Comparison of ENCODE assay signal across 13 cellular contexts in the genomic region with DNA sequence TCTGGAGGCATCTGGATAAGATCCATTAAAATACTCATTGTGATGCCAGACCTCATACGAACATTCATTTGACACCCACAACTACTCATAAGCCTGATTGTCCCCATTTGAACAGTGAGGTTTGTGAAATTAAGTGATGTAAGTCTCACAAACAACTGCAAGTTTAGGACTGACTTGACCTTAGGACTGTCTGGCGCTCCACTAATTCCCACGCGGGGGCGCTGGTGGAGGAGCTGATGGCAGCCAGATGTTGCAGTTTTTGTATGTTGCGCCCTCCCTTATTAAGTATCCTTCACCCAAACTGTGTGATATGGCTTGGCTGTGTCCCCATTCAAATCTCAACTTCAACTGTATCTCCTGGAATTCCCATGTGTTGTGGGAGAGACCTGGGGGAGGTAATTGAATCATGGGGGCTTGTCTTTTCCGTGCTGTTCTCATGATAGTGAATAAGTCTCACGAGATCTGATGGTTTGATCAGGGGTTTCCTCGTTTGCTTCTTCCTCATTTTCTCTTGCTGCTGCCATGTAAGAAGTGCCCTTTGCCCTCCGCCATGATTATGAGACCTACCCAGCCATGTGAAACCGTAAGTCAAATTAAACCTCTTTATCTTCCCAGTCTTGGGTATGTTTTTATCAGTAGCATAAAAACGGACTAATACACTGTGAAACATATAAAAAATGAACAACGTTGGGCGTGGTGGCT. TPM values are rescaled to one million over a fixed set of nuclear protein-coding genes. Genes with fewer than 3 reads are reported as not detected.
DNase-seq lines count a peak whose midpoint lies in the region; ATAC-seq and TF ChIP-seq lines count a peak whose summit lies in the region.
"Had no signal": no experiment of that assay in that cellular context is flagged by ENCODE, and none has a peak within 500 bp of the region (broad histone marks: within the 10 kb centered on the region; RNA-seq: fewer than 3 reads in every experiment).

No MANE protein-coding gene starts in this region.

- CTCF ChIA-PET in WTC11 (lab: Charles Lee) = interaction anchor here (0.6 to 3.7 kb wide), 13 partner anchors 8 to 418 kb away, joined by 3 to 21 read pairs (median 7); partner anchors contain the start of gene BAG3

- H3K4me1 ChIP-seq in foreskin keratinocyte = no peaks in the 10 kb centered on the region

- no peak overlapping the region for H3K4me3 Mint-ChIP-seq in WTC11

- TF ChIP-seq CTCF in WTC11 (IDR thresholded peaks at IDR 0.05) (no peak), foreskin keratinocyte (conservative IDR thresholded peaks at IDR 0.05) (peak; percentile 46)

- no peak overlapping the region for H3K27ac ChIP-seq in foreskin keratinocyte
- H3K27ac ChIP-seq: RWPE1 had no signal

- no peak overlapping the region for H3K27ac Mint-ChIP-seq in activated naive CD4-positive, alpha-beta T cell treated with anti-CD3 and anti-CD28 coated beads, Interleukin-2, amount 50 U/mL, for 72 hours
- H3K27ac Mint-ChIP-seq in WTC11 = no peak overlapping the region

- no peaks in the 10 kb centered on the region for H3K36me3 Mint-ChIP-seq in activated naive CD4-positive, alpha-beta T cell treated with anti-CD3 and anti-CD28 coated beads, Interleukin-2, amount 50 U/mL, for 72 hours
- H3K36me3 Mint-ChIP-seq in WTC11 = no peaks in the 10 kb centered on the region

- H3K27me3 ChIP-seq in foreskin keratinocyte = no peaks in the 10 kb centered on the region

- POLR2A ChIA-PET in WTC11 (lab: Charles Lee) = no interaction called here

- H3K27me3 Mint-ChIP-seq in WTC11 (ENCODE audit: low read depth) = no peaks in the 10 kb centered on the region

- peak; percentile 18 for DNase-seq in activated naive CD4-positive, alpha-beta T cell treated with Interleukin-2 at 50 U/mL for 16 hours
- DNase-seq in activated naive CD4-positive, alpha-beta T cell treated with anti-CD3 and anti-CD28 coated beads, Interleukin-2, amount 50 U/mL, for 72 hours (ENCODE audit: low spot score in 2 of 2) = no peak
- DNase-seq in WTC11 (ENCODE audit: low spot score) (peak; percentile 63), foreskin keratinocyte (no peak), retina (no peak), dedifferentiated amniotic fluid mesenchymal stem cell (ENCODE audit: extremely low spot score) (no peak)
- peak; percentile 26 to 27 for DNase-seq in stimulated activated CD4-positive, alpha-beta T cell treated with anti-CD3 and anti-CD28 coated beads, Interleukin-2, amount 100 ng/mL, for 24 hours
- DNase-seq: activated gamma-delta T cell treated with Interleukin-2 at 50 U/mL for 16 hours; C1 segment of cervical spinal cord; NCI-H2227 treated with DMSO at 0.1 percent for 48 hours; stimulated activated naive CD4-positive, alpha-beta T cell had no signal

- peaks cover 14% of the 10 kb centered on the region for H3K4me1 Mint-ChIP-seq in WTC11

- ATAC-seq in activated naive CD4-positive, alpha-beta T cell treated with anti-CD3 and anti-CD28 coated beads, Interleukin-2, amount 50 U/mL, for 72 hours = no peak
- ATAC-seq in WTC11 = peak; percentile 62
- ATAC-seq in foreskin keratinocyte = no peak
- no peak for ATAC-seq in HG02981 (IDR thresholded peaks at IDR 0.05; ENCODE audit: unreplicated experiment)

- H3K9me3 Mint-ChIP-seq in activated naive CD4-positive, alpha-beta T cell treated with anti-CD3 and anti-CD28 coated beads, Interleukin-2, amount 50 U/mL, for 72 hours = no peaks in the 10 kb centered on the region
- H3K9me3 Mint-ChIP-seq in WTC11 = peaks cover 5% of the 10 kb centered on the region; the same call in 1 of the 2 replicates

TF ChIP-seq in WTC11, 78 proteins besides CTCF, POLR2A, EP300 and RAD21:
- TF ChIP-seq NR2C2 (CRISPR knock-in tag; IDR thresholded peaks at IDR 0.05) (no peak), GABPB1 (CRISPR knock-in tag; IDR thresholded peaks at IDR 0.05) (0 out of 2 replicates have a peak, but pooled peaks have one; percentile 18), JAZF1 (CRISPR knock-in tag; IDR thresholded peaks at IDR 0.05) (no peak)
- TF ChIP-seq, protein P1, sequence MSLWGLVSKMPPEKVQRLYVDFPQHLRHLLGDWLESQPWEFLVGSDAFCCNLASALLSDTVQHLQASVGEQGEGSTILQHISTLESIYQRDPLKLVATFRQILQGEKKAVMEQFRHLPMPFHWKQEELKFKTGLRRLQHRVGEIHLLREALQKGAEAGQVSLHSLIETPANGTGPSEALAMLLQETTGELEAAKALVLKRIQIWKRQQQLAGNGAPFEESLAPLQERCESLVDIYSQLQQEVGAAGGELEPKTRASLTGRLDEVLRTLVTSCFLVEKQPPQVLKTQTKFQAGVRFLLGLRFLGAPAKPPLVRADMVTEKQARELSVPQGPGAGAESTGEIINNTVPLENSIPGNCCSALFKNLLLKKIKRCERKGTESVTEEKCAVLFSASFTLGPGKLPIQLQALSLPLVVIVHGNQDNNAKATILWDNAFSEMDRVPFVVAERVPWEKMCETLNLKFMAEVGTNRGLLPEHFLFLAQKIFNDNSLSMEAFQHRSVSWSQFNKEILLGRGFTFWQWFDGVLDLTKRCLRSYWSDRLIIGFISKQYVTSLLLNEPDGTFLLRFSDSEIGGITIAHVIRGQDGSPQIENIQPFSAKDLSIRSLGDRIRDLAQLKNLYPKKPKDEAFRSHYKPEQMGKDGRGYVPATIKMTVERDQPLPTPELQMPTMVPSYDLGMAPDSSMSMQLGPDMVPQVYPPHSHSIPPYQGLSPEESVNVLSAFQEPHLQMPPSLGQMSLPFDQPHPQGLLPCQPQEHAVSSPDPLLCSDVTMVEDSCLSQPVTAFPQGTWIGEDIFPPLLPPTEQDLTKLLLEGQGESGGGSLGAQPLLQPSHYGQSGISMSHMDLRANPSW (CRISPR knock-in tag; conservative IDR thresholded peaks at IDR 0.05; ENCODE audit: low read depth) = no peak
- TF ChIP-seq, protein P2, sequence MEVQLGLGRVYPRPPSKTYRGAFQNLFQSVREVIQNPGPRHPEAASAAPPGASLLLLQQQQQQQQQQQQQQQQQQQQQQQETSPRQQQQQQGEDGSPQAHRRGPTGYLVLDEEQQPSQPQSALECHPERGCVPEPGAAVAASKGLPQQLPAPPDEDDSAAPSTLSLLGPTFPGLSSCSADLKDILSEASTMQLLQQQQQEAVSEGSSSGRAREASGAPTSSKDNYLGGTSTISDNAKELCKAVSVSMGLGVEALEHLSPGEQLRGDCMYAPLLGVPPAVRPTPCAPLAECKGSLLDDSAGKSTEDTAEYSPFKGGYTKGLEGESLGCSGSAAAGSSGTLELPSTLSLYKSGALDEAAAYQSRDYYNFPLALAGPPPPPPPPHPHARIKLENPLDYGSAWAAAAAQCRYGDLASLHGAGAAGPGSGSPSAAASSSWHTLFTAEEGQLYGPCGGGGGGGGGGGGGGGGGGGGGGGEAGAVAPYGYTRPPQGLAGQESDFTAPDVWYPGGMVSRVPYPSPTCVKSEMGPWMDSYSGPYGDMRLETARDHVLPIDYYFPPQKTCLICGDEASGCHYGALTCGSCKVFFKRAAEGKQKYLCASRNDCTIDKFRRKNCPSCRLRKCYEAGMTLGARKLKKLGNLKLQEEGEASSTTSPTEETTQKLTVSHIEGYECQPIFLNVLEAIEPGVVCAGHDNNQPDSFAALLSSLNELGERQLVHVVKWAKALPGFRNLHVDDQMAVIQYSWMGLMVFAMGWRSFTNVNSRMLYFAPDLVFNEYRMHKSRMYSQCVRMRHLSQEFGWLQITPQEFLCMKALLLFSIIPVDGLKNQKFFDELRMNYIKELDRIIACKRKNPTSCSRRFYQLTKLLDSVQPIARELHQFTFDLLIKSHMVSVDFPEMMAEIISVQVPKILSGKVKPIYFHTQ (CRISPR knock-in tag; IDR thresholded peaks at IDR 0.05) = no peak
- TF ChIP-seq, protein P3, sequence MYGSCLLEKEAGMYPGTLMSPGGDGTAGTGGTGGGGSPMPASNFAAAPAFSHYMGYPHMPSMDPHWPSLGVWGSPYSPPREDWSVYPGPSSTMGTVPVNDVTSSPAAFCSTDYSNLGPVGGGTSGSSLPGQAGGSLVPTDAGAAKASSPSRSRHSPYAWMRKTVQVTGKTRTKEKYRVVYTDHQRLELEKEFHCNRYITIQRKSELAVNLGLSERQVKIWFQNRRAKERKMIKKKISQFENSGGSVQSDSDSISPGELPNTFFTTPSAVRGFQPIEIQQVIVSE (CRISPR knock-in tag; IDR thresholded peaks at IDR 0.05; ENCODE audit: borderline replicate concordance) = no peak

RNA-seq across cellular contexts. Expression of gene TIAL1, which starts 20.3 kb away (rescaled TPM):
- 100 to 1,000 TPM; 208 to 219 TPM for total RNA-seq in activated naive CD4-positive, alpha-beta T cell treated with anti-CD3 and anti-CD28 coated beads, Interleukin-2, amount 50 U/mL, for 72 hours
- total RNA-seq in WTC11 (2021) = 170 to 178 TPM (median 176 TPM) in 3 replicates
- 107 and 116 TPM in 2 replicates for total RNA-seq in foreskin keratinocyte
- 80.4 and 95.3 TPM in 2 replicates for polyA plus RNA-seq in foreskin keratinocyte

RNA-seq across cellular contexts. Expression of gene BAG3, which starts 34.1 kb away (rescaled TPM):
- 10 to 100 TPM; 25.5 to 31.9 TPM for total RNA-seq in activated naive CD4-positive, alpha-beta T cell treated with anti-CD3 and anti-CD28 coated beads, Interleukin-2, amount 50 U/mL, for 72 hours
- total RNA-seq in WTC11 (2021) (15.7 to 16.8 TPM (median 15.9 TPM) in 3 replicates), foreskin keratinocyte (60.7 and 65.4 TPM in 2 replicates)
- polyA plus RNA-seq in foreskin keratinocyte = 73.6 and 74.2 TPM in 2 replicates

Comparison
In these comparisons a context has a peak if more than half of its experiments do, and no peak if none do; other contexts are left out.
1. DNase-seq: peak in activated naive CD4-positive, alpha-beta T cell treated with Interleukin-2 at 50 U/mL for 16 hours (single experiment), WTC11 (single experiment) and stimulated activated CD4-positive, alpha-beta T cell treated with anti-CD3 and anti-CD28 coated beads, Interleukin-2, amount 100 ng/mL, for 24 hours (2 of 2); none in activated naive CD4-positive, alpha-beta T cell treated with anti-CD3 and anti-CD28 coated beads, Interleukin-2, amount 50 U/mL, for 72 hours (0 of 2), foreskin keratinocyte (0 of 2), retina (single experiment) and dedifferentiated amniotic fluid mesenchymal stem cell (single experiment).